2 cellular contexts compared by ENCODE assay signal in the genomic region with DNA sequence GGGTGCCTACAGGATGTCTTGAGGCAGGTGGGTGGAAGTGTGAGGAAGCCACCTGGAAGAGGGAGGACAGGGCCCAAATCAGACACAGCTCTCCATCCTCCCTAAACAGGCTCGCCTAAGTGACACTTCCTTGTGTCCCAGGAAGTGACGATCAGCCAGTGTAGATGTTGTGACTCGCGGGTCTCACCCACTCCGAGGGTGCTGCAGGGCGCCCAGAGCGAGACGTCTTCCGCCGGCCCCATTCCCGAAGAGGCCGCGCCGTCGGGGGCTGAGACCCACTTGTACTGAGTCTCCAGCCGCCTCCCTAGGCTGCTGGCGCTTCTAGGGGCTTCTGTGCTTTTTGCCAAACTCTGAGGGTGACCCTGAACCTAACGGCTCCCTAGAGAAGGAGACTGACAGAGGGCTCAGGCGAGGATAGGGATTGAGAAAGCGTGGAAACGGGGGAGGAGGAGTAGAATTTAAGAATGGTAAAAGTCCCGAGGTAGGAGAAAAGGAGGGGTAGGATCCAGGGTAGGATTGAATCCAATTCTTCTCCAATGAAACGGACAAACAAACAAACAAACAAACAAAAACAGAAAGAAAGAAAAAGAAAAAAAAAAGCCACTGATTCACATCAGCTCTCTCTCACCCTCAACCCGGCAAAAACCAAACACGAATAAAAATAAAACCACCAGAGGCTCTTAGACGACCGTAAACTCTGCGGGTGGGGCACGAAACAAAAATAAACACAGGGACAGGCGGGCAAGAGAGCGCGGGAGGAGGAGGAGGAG.
A peak's percentile ranks its signal among the peaks of the same experiment; 100 is the strongest.
TF ChIP-seq lines count a peak whose summit lies in the region.

No MANE protein-coding gene starts in this region.

TF ChIP-seq in HEK293, 187 proteins besides CTCF, POLR2A, EP300 and RAD21 (continued from another document and continues in another):
- TF ChIP-seq TSHZ1 (tag by site-specific recombination; IDR thresholded peaks at IDR 0.05; ENCODE audit: borderline replicate concordance): peak; percentile 46; the same call in 1 of the 2 replicates
- TF ChIP-seq ZNF394 (tag by site-specific recombination; IDR thresholded peaks at IDR 0.05; ENCODE audit: borderline replicate concordance): peak; percentile 51; the same call in 1 of the 2 replicates
- TF ChIP-seq SP3 (tag by site-specific recombination; IDR thresholded peaks at IDR 0.05): peak; percentile 80
- TF ChIP-seq ZBTB1 (tag by site-specific recombination; IDR thresholded peaks at IDR 0.05): 0 out of 2 replicates have a peak, but pooled peaks have one; percentile 25
- TF ChIP-seq RBAK (tag by site-specific recombination; IDR thresholded peaks at IDR 0.05): no peak
- TF ChIP-seq ZNF580 (tag by site-specific recombination; IDR thresholded peaks at IDR 0.05): peak; percentile 97
- peak; percentile 98 for TF ChIP-seq PRDM10 (tag by site-specific recombination; IDR thresholded peaks at IDR 0.05)
- peak; percentile 89 for TF ChIP-seq HIC1 (tag by site-specific recombination; IDR thresholded peaks at IDR 0.05)
- TF ChIP-seq ZNF558 (tag by site-specific recombination; IDR thresholded peaks at IDR 0.05): peak; percentile 71; the same call in 1 of the 2 replicates
- no peak for TF ChIP-seq ZNF23 (tag by site-specific recombination; IDR thresholded peaks at IDR 0.05; ENCODE audit: borderline replicate concordance)
- no peak for TF ChIP-seq ZNF248 (tag by site-specific recombination; IDR thresholded peaks at IDR 0.05)
- no peak for TF ChIP-seq KLF16 (tag by site-specific recombination; IDR thresholded peaks at IDR 0.05)

TF ChIP-seq in SK-N-SH, 30 proteins besides CTCF, POLR2A, EP300 and RAD21 (continued from another document):
- TF ChIP-seq, protein P1, sequence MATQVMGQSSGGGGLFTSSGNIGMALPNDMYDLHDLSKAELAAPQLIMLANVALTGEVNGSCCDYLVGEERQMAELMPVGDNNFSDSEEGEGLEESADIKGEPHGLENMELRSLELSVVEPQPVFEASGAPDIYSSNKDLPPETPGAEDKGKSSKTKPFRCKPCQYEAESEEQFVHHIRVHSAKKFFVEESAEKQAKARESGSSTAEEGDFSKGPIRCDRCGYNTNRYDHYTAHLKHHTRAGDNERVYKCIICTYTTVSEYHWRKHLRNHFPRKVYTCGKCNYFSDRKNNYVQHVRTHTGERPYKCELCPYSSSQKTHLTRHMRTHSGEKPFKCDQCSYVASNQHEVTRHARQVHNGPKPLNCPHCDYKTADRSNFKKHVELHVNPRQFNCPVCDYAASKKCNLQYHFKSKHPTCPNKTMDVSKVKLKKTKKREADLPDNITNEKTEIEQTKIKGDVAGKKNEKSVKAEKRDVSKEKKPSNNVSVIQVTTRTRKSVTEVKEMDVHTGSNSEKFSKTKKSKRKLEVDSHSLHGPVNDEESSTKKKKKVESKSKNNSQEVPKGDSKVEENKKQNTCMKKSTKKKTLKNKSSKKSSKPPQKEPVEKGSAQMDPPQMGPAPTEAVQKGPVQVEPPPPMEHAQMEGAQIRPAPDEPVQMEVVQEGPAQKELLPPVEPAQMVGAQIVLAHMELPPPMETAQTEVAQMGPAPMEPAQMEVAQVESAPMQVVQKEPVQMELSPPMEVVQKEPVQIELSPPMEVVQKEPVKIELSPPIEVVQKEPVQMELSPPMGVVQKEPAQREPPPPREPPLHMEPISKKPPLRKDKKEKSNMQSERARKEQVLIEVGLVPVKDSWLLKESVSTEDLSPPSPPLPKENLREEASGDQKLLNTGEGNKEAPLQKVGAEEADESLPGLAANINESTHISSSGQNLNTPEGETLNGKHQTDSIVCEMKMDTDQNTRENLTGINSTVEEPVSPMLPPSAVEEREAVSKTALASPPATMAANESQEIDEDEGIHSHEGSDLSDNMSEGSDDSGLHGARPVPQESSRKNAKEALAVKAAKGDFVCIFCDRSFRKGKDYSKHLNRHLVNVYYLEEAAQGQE (IDR thresholded peaks at IDR 0.05; ENCODE audit: low read depth, low read length): no peak
